8 cellular contexts compared by ENCODE assay signal in the genomic region with DNA sequence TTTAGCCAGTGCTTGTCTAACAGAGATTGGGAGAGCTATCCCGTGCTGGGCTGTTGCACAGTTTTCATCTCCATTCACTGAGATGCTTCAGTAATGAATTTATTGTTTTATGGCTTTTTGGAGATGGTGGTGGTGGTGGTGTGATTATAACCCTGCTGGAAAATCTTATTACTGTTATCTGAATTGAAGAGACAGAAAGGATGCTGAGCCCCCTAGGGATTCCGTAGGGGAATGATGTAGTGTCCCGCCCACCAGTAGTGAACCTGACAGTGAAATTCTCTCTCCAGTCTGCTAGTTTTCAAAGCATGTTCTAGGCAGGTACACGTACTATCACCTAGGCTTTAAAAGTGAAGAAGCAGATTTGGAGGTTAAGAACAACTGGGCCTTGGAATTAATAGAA. TPM values are rescaled to one million over a fixed set of nuclear protein-coding genes. Genes with fewer than 3 reads are reported as not detected.
DNase-seq lines count a peak whose midpoint lies in the region; ATAC-seq and TF ChIP-seq lines count a peak whose summit lies in the region.

No MANE protein-coding gene starts in this region.

- H3K27ac ChIP-seq in Panc1 (ENCODE audit: low read length) = no peak overlapping the region
- peak overlapping the region in 1 of 4 donors; percentile 91 for H3K27ac ChIP-seq in esophagus squamous epithelium

- in situ Hi-C loops in Panc1 (cut with HindIII; ENCODE audit: low pct_unique_long_range_greater_than_20kb, low sequenced_read_pairs) = no loop called here

- ATAC-seq in Panc1 = no peak
- no peak for ATAC-seq in GM19463 (IDR thresholded peaks at IDR 0.05; ENCODE audit: unreplicated experiment)
- no peak for ATAC-seq in HG03196 (IDR thresholded peaks at IDR 0.05; ENCODE audit: unreplicated experiment)

- POLR2A ChIA-PET in Panc1 (lab: Charles Lee) = no interaction called here

- no peak for TF ChIP-seq CTCF in GM12865 (IDR thresholded peaks at IDR 0.05; ENCODE audit: insufficient read depth, low read depth, low read length, missing control alignments)
- TF ChIP-seq CTCF in Panc1 (IDR thresholded peaks at IDR 0.05) = no peak
- no peak for TF ChIP-seq CTCF in esophagus squamous epithelium (IDR thresholded peaks at IDR 0.05)
- TF ChIP-seq CTCF in retinal pigment epithelial cell (conservative IDR thresholded peaks at IDR 0.05; ENCODE audit: low read depth, low read length) = peak; percentile 31

- BruUV-seq in Panc1 (replicated peaks; lab: Mats Ljungman, UMichigan) = no TSS peak

- H3K4me3 ChIP-seq in GM12865 (ENCODE audit: low read depth, low read length) (peak overlapping the region; percentile 88), Panc1 (ENCODE audit: low read depth in 2 of 2, low read length in 2 of 2) (peak overlapping the region; percentile 56 to 76; a peak in 3 of 4 replicates), esophagus squamous epithelium (peak overlapping the region in 3 of 4 donors; percentile 72 to 88 (median 84)), retinal pigment epithelial cell (ENCODE audit: low read length) (peak overlapping the region; percentile 91)

- H3K27me3 ChIP-seq in Panc1 (ENCODE audit: control insufficient read depth, insufficient read depth, low read length) = peaks cover 12% of the 10 kb centered on the region
- peaks cover 0 to 7% (median 0%) of the 10 kb centered on the region in 4 donors for H3K27me3 ChIP-seq in esophagus squamous epithelium

- CTCF ChIA-PET in Panc1 (lab: Charles Lee) = no interaction called here

- DNase-seq in GM12865 (ENCODE audit: low read depth) = no peak
- DNase-seq in Panc1 (ENCODE audit: low read depth, low spot score) = no peak
- no peak for DNase-seq in esophagus squamous epithelium (lab: John Stamatoyannopoulos, UW)
- no peak for DNase-seq in retinal pigment epithelial cell (ENCODE audit: low read depth)
- DNase-seq in effector CD8-positive, alpha-beta T cell (lab: John Stamatoyannopoulos, UW) = no peak
- DNase-seq in activated gamma-delta T cell (lab: John Stamatoyannopoulos, UW) = no peak

- no peaks in the 10 kb centered on the region; the same call in 1 of the 2 replicates for H3K36me3 ChIP-seq in Panc1 (ENCODE audit: control insufficient read depth, insufficient read depth, low read length)
- no peaks in the 10 kb centered on the region for H3K36me3 ChIP-seq in esophagus squamous epithelium

- intact Hi-C loops in Panc1 (cut with micrococcal nuclease; ENCODE audit: unreplicated experiment) (loop anchor here (10.0 kb wide), 1 partner anchor 237 kb away; no protein-coding TSS in a partner anchor), esophagus squamous epithelium (cut with DNase I) (no loop called here)

- no peaks in the 10 kb centered on the region for H3K9me3 ChIP-seq in Panc1 (ENCODE audit: control insufficient read depth, insufficient read depth, low read depth, low read length)
- no peaks in the 10 kb centered on the region for H3K9me3 ChIP-seq in esophagus squamous epithelium

- H3K4me1 ChIP-seq in Panc1 (ENCODE audit: control insufficient read depth, insufficient read depth, low read length) (peaks cover 8% of the 10 kb centered on the region; the same call in 1 of the 2 replicates), esophagus squamous epithelium (peaks cover 5 to 34% (median 12%) of the 10 kb centered on the region in 3 donors)

- TF ChIP-seq POLR2A in esophagus squamous epithelium (IDR thresholded peaks at IDR 0.05) = no peak

- 47 to 56% methylated on average over 4 of the region's 4 CpGs for WGBS in esophagus squamous epithelium, 2 donors

RNA-seq across cellular contexts. Expression of a gene that starts 1.9 kb away (rescaled TPM):
- total RNA-seq in Panc1 (2021; ENCODE audit: unreplicated experiment) = 18.5 TPM
- polyA plus RNA-seq in Panc1 (2012; ENCODE audit: insufficient read length) = 6.9 TPM
- 10 to 100 TPM in 1 of 4 donors, 1 to 10 TPM in 3; 5.2 to 18.7 (median 9.0) TPM for total RNA-seq in esophagus squamous epithelium
